ENCODE assay signal across 19 cellular contexts in the genomic region with DNA sequence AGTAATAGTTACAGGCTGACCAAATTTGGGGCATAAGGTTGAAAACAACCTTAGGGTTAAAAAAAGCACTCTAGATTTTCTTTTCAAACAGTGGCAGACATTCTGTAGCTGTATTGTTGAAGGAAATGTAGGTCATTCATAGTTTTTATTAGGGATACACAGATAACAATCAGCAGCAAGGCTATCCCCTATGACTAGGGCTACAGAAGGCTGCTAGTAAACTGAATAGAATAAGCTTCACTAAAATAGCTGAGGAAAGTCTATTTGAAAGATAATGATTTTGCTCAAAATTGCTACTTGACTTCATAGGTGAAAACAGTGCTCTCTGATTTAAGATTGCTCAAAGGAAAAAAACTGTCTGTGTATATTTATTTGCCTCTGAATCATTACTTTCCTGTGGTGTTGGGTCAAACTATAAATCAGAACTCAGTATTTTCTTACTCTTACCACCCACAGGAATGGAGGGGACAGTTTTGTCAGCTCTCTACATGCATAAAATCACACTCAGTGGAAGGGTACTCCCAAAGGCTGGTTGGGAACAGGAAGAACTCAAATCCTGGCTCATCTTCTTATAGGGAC.
"Had no signal": no experiment of that assay in that cellular context is flagged by ENCODE, and none has a peak within 500 bp of the region (broad histone marks: within the 10 kb centered on the region; RNA-seq: fewer than 3 reads in every experiment).

No MANE protein-coding gene starts in this region.

- H3K4me1 ChIP-seq: breast epithelium, esophagus muscularis mucosa, heart right ventricle, pancreas, right lobe of liver, upper lobe of right lung had no signal

- FAIRE-seq: pancreas had no signal

- H3K4me2 ChIP-seq: smooth muscle cell had no signal

- H3K9me3 ChIP-seq: breast epithelium, esophagus muscularis mucosa, heart right ventricle, pancreas, right lobe of liver, upper lobe of right lung had no signal

- H3K4me3 Mint-ChIP-seq: activated CD4-positive, alpha-beta T cell treated with anti-CD3 and anti-CD28 coated beads, Interleukin-2, amount 10 ng/mL, durations not matched to agents 24 days and 14 days; activated CD8-positive, alpha-beta T cell treated with anti-CD3 and anti-CD28 coated beads for 36 hours; activated naive CD4-positive, alpha-beta T cell treated with anti-CD3 and anti-CD28 coated beads for 36 hours; naive thymus-derived CD8-positive, alpha-beta T cell had no signal

- H3K27ac Mint-ChIP-seq: activated CD4-positive, alpha-beta T cell treated with anti-CD3 and anti-CD28 coated beads, Interleukin-2, amount 10 ng/mL, durations not matched to agents 24 days and 14 days; activated CD8-positive, alpha-beta T cell treated with anti-CD3 and anti-CD28 coated beads for 36 hours; activated naive CD4-positive, alpha-beta T cell treated with anti-CD3 and anti-CD28 coated beads for 36 hours; naive thymus-derived CD8-positive, alpha-beta T cell had no signal

- H3K36me3 ChIP-seq: breast epithelium, pancreas, right lobe of liver, upper lobe of right lung had no signal

- H3K9me3 Mint-ChIP-seq: activated CD4-positive, alpha-beta T cell treated with anti-CD3 and anti-CD28 coated beads, Interleukin-2, amount 10 ng/mL, durations not matched to agents 24 days and 14 days; activated CD8-positive, alpha-beta T cell treated with anti-CD3 and anti-CD28 coated beads for 36 hours; activated naive CD4-positive, alpha-beta T cell treated with anti-CD3 and anti-CD28 coated beads for 36 hours; naive thymus-derived CD8-positive, alpha-beta T cell had no signal

- H3K27me3 Mint-ChIP-seq: activated CD4-positive, alpha-beta T cell treated with anti-CD3 and anti-CD28 coated beads, Interleukin-2, amount 10 ng/mL, durations not matched to agents 24 days and 14 days; activated CD8-positive, alpha-beta T cell treated with anti-CD3 and anti-CD28 coated beads for 36 hours; naive thymus-derived CD8-positive, alpha-beta T cell had no signal

- H3K27ac ChIP-seq: breast epithelium, esophagus muscularis mucosa, heart right ventricle, pancreas, right lobe of liver, upper lobe of right lung had no signal

- ATAC-seq: activated CD8-positive, alpha-beta T cell treated with anti-CD3 and anti-CD28 coated beads for 36 hours; heart right ventricle; naive thymus-derived CD8-positive, alpha-beta T cell; pancreas; right lobe of liver; upper lobe of right lung had no signal

- H3K27me3 ChIP-seq: breast epithelium, esophagus muscularis mucosa, heart right ventricle, pancreas, right lobe of liver, upper lobe of right lung had no signal

- H3K4me3 ChIP-seq: breast epithelium, esophagus muscularis mucosa, heart right ventricle, pancreas, right lobe of liver, smooth muscle cell, upper lobe of right lung had no signal

- DNase-seq: activated CD4-positive, alpha-beta T cell treated with anti-CD3 and anti-CD28 coated beads, Interleukin-2, amount 10 ng/mL, durations not matched to agents 24 days and 14 days; activated CD8-positive, alpha-beta T cell treated with anti-CD3 and anti-CD28 coated beads for 36 hours; activated naive CD4-positive, alpha-beta T cell treated with anti-CD3 and anti-CD28 coated beads for 36 hours; activated T-cell treated with anti-CD3 and anti-CD28 coated beads, Interleukin-2, amount 50 U/mL, for 1 hour; aorta; cortex of kidney; effector CD4-positive, alpha-beta T cell; heart right ventricle; mesendoderm; naive thymus-derived CD8-positive, alpha-beta T cell; pancreas; right lobe of liver; stimulated activated CD4-positive, alpha-beta T cell treated with anti-CD3 and anti-CD28 coated beads, Interleukin-4, amount 100 ng/mL, for 1 hour; T-helper 1 cell; T-helper 9 cell; upper lobe of right lung had no signal
